ENCODE assay signal across 20 cellular contexts in the genomic region with DNA sequence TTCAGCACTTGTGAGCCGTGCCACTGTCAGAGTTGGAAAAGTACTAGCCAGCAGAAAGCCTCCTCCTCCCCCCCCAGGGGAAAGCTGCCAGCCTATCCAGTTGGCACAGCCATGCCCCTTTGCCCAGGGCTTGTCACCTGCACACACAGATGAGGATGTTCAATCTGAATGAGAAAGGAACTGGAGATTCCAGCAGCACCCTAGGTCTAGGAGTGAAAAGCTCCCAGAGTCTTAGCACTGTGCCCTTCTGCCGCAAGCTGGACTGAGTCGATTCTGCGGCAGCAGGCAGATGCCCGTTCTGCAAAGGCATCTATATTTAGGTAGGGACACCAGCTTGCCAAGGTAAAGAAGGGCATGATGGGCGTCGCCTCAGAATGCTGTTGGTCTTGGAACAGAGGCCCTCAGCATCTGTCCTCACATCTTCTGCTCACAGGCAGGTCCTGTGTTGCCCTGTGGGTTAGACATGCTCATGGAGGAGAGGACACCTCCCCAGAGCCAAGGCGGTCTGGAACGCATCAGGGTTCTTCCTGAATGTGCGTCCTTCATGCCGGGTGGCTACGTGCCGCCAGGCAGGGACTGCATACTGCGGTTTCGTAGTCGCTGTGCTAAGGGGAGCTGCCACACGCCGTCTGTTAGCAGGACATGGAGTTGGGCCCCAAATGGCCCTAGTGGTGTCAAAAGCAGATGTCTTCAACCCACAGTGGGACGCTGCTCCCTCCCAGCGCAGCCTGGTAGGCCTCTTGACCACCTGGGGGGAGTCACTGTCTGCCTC.
DNase-seq lines count a peak whose midpoint lies in the region; ATAC-seq and TF ChIP-seq lines count a peak whose summit lies in the region.
"Had no signal": no experiment of that assay in that cellular context is flagged by ENCODE, and none has a peak within 500 bp of the region (broad histone marks: within the 10 kb centered on the region; RNA-seq: fewer than 3 reads in every experiment).

No MANE protein-coding gene starts in this region.

- H3K27me3 ChIP-seq in ascending aorta (no peaks in the 10 kb centered on the region), sigmoid colon (no peaks in the 10 kb centered on the region)
- H3K27me3 ChIP-seq: transverse colon had no signal

- intact Hi-C loops in ascending aorta (cut with DNase I) (no loop called here), sigmoid colon (cut with DNase I) (no loop called here)

- CTCF ChIA-PET in HEK293 (lab: Yijun Ruan, JAX), result interaction anchor here (0.7 kb wide), 1 partner anchor 27 kb away, joined by 3 read pairs; no protein-coding TSS in a partner anchor

- H3K36me3 ChIP-seq in HEK293 (ENCODE audit: control insufficient read depth in 2 of 2, insufficient read depth in 1 of 2, low read length in 2 of 2) (no peaks in the 10 kb centered on the region), ascending aorta (no peaks in the 10 kb centered on the region), sigmoid colon (no peaks in the 10 kb centered on the region)
- H3K36me3 ChIP-seq: transverse colon, WERI-Rb-1 had no signal

- no peak for TF ChIP-seq POLR2A in sigmoid colon (IDR thresholded peaks at IDR 0.05)

- POLR2A ChIA-PET in HEK293 (lab: Yijun Ruan, JAX), result interaction anchor here (1.5 kb wide), 1 partner anchor 25 kb away, joined by 3 read pairs; no protein-coding TSS in a partner anchor

- 92 to 96% methylated on average over 20 of the region's 20 CpGs for WGBS in sigmoid colon, 2 donors

- H3K4me3 ChIP-seq in HEK293 (ENCODE audit: low read depth, low read length), result no peak overlapping the region
- no peak overlapping the region for H3K4me3 ChIP-seq in ascending aorta
- no peak overlapping the region for H3K4me3 ChIP-seq in sigmoid colon
- H3K4me3 ChIP-seq: transverse colon had no signal

- in situ Hi-C loops in GM13976 (cut with MboI; ENCODE audit: low sequenced_read_pairs, unreplicated experiment), result no loop called here

- no peak for TF ChIP-seq CTCF in HEK293 (tag by site-specific recombination; IDR thresholded peaks at IDR 0.05)
- TF ChIP-seq CTCF in ascending aorta (IDR thresholded peaks at IDR 0.05), result no peak
- TF ChIP-seq CTCF in sigmoid colon (IDR thresholded peaks at IDR 0.05), result no peak
- no peak for TF ChIP-seq CTCF in GM13976 (IDR thresholded peaks at IDR 0.05; ENCODE audit: borderline replicate concordance, control extremely low read depth, extremely low read depth, insufficient read depth, missing control alignments)

- peak; percentile 50 for ATAC-seq in left lobe of liver
- ATAC-seq in GM21737 (IDR thresholded peaks at IDR 0.05; ENCODE audit: unreplicated experiment), result no peak
- ATAC-seq in HG02610 (IDR thresholded peaks at IDR 0.05; ENCODE audit: unreplicated experiment), result no peak
- ATAC-seq: stimulated activated effector memory CD8-positive, alpha-beta T cell treated with anti-CD3 and anti-CD28 coated beads, Interleukin-12 subunit alpha, Interleukin-12 subunit beta, amount 100 ng/mL, for 72 hours had no signal

- no peak overlapping the region; the same call in 1 of the 2 replicates for H3K27ac ChIP-seq in HEK293 (ENCODE audit: extremely low read depth, low read depth, low read length)
- peak overlapping the region; percentile 37 to 41 for H3K27ac ChIP-seq in ascending aorta
- no peak overlapping the region for H3K27ac ChIP-seq in sigmoid colon
- H3K27ac ChIP-seq: transverse colon, WERI-Rb-1 had no signal

- no peaks in the 10 kb centered on the region for H3K9me3 ChIP-seq in HEK293 (ENCODE audit: control insufficient read depth, insufficient read depth, low read depth, low read length)
- H3K9me3 ChIP-seq in ascending aorta, result no peaks in the 10 kb centered on the region
- no peaks in the 10 kb centered on the region for H3K9me3 ChIP-seq in sigmoid colon
- H3K9me3 ChIP-seq: transverse colon had no signal

- H3K4me1 ChIP-seq in HEK293 (ENCODE audit: control insufficient read depth, insufficient read depth, low read length), result peaks cover 14% of the 10 kb centered on the region
- peaks cover 20 to 36% of the 10 kb centered on the region in 2 donors for H3K4me1 ChIP-seq in ascending aorta
- H3K4me1 ChIP-seq in sigmoid colon, result peaks cover 0 to 22% (median 16%) of the 10 kb centered on the region in 4 donors

- no peak for TF ChIP-seq EP300 in sigmoid colon (IDR thresholded peaks at IDR 0.05)

- DNase-seq in ascending aorta (ENCODE audit: low spot score in 2 of 2) (no peak), left lobe of liver (ENCODE audit: low spot score) (no peak), sigmoid colon (peak; percentile 56), GM13976 (ENCODE audit: low spot score) (no peak), EL (no peak)
- DNase-seq: activated CD4-positive, alpha-beta T cell treated with anti-CD3 and anti-CD28 coated beads, Interleukin-2, amount 50 U/mL, for 4 hours; activated naive CD4-positive, alpha-beta T cell treated with Interleukin-2 at 50 U/mL for 16 hours; hippocampal formation; islet precursor cell; NCI-H1048; NCI-H2081; NCI-H446 treated with DMSO at 0.1 percent for 48 hours; SHP77; T-helper 1 cell; transverse colon; WERI-Rb-1 had no signal

TF ChIP-seq in HEK293, 187 proteins besides CTCF, POLR2A, EP300 and RAD21:
- TF ChIP-seq, protein P1, sequence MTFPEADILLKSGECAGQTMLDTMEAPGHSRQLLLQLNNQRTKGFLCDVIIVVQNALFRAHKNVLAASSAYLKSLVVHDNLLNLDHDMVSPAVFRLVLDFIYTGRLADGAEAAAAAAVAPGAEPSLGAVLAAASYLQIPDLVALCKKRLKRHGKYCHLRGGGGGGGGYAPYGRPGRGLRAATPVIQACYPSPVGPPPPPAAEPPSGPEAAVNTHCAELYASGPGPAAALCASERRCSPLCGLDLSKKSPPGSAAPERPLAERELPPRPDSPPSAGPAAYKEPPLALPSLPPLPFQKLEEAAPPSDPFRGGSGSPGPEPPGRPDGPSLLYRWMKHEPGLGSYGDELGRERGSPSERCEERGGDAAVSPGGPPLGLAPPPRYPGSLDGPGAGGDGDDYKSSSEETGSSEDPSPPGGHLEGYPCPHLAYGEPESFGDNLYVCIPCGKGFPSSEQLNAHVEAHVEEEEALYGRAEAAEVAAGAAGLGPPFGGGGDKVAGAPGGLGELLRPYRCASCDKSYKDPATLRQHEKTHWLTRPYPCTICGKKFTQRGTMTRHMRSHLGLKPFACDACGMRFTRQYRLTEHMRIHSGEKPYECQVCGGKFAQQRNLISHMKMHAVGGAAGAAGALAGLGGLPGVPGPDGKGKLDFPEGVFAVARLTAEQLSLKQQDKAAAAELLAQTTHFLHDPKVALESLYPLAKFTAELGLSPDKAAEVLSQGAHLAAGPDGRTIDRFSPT (tag by site-specific recombination; IDR thresholded peaks at IDR 0.05), result 0 out of 2 replicates have a peak, but pooled peaks have one; percentile 26
- TF ChIP-seq ZNF184 (tag by site-specific recombination; IDR thresholded peaks at IDR 0.05), result no peak
TF ChIP-seq in HEK293: peak in this region for 1.

Comparison
In these comparisons a context has a peak if more than half of its experiments do, and no peak if none do; other contexts are left out.
1. H3K27ac ChIP-seq: peak in ascending aorta (2 of 2); none in HEK293 (single experiment) and sigmoid colon (0 of 4).